ENCODE assay signal across 8 cellular contexts in genomic region chr12:117671734-117672133, GRCh38.
DNase-seq lines count a peak whose midpoint lies in the region; ATAC-seq, FAIRE-seq and TF ChIP-seq lines count a peak whose summit lies in the region.

No MANE protein-coding gene starts in this region.

- peak in 1 of 2 donors; percentile 15 for TF ChIP-seq CTCF in mammary epithelial cell (conservative IDR thresholded peaks at IDR 0.05 in 1 of 2, IDR thresholded peaks at IDR 0.05 in 1 of 2; ENCODE audit: extremely low read depth in 1 of 2, insufficient read depth in 1 of 2, low read depth in 1 of 2, low read length in 2 of 2)
- peak; percentile 84 to 93 (median 86) for TF ChIP-seq CTCF in H1 (IDR thresholded peaks at IDR 0.05; ENCODE audit: control extremely low read depth in 1 of 3, insufficient read depth in 1 of 3, low read depth in 1 of 3, low read length in 3 of 3)
- peak in 1 of 3 experiments; percentile 36 for TF ChIP-seq CTCF in testis (IDR thresholded peaks at IDR 0.05)

- peak; percentile 56 to 79 for DNase-seq in T47D (ENCODE audit: low read depth in 1 of 2, low spot score in 1 of 2)
- no peak for DNase-seq in mammary epithelial cell
- peak; percentile 54 for DNase-seq in NCI-H2171 treated with DMSO at 0.1 percent for 48 hours (lab: John Stamatoyannopoulos, UW)
- peak; percentile 75 to 87 for DNase-seq in H1 (ENCODE audit: low read depth in 1 of 2, low spot score in 2 of 2)
- DNase-seq in testis, result peak; percentile 58
- DNase-seq in inferior parietal cortex (ENCODE audit: extremely low spot score), result no peak

- H3K4me1 ChIP-seq in mammary epithelial cell (ENCODE audit: insufficient read depth, low read length) (no peaks in the 10 kb centered on the region), H1 (replicated peaks in 1 of 4; ENCODE audit: control insufficient read depth in 3 of 4, insufficient read depth in 4 of 4, low read length in 3 of 4) (peaks cover 0 to 4% (median 2%) of the 10 kb centered on the region in 4 experiments; a peak in 3 of 7 replicates), testis (no peaks in the 10 kb centered on the region)

- no peak overlapping the region for H3K4me3 ChIP-seq in mammary epithelial cell (replicated peaks in 1 of 3; ENCODE audit: insufficient read depth in 1 of 3, low read depth in 2 of 3, low read length in 3 of 3)
- no peak overlapping the region for H3K4me3 ChIP-seq in H1 (ENCODE audit: extremely low read depth in 1 of 4, insufficient read depth in 2 of 4, low read depth in 3 of 4, low read length in 4 of 4)
- no peak overlapping the region for H3K4me3 ChIP-seq in testis

- peak; percentile 88 to 95 for TF ChIP-seq RAD21 in H1 (IDR thresholded peaks at IDR 0.05 in 1 of 2, conservative IDR thresholded peaks at IDR 0.05 in 1 of 2; ENCODE audit: low read depth in 2 of 2, low read length in 2 of 2)

- no TSS peak for BruUV-seq in mammary epithelial cell (replicated peaks; lab: Mats Ljungman, UMichigan)

- no peak overlapping the region for H3K56ac ChIP-seq in H1 (replicated peaks; ENCODE audit: insufficient read length, low read depth, low read length)

- no peaks in the 10 kb centered on the region; the same call in 1 of the 2 replicates for H3K23me2 ChIP-seq in H1 (ENCODE audit: low read depth, low read length)

- H3K79me2 ChIP-seq in mammary epithelial cell (ENCODE audit: insufficient read depth, low read length) (no peaks in the 10 kb centered on the region), H1 (ENCODE audit: control insufficient read depth in 1 of 2, insufficient read depth in 2 of 2, low read length in 2 of 2) (no peaks in the 10 kb centered on the region)

- CTCF ChIA-PET in mammary epithelial cell (lab: Charles Lee; ENCODE audit: low non-redundant PET) (no interaction called here), H1 (lab: Charles Lee; ENCODE audit: partially characterized antibody) (interaction anchor here (0.6 to 2.5 kb wide), 29 partner anchors 9 to 459 kb away, joined by 3 to 25 read pairs (median 3); no protein-coding TSS in a partner anchor)

- H2AFZ ChIP-seq in mammary epithelial cell (ENCODE audit: low read depth, low read length) (no peak overlapping the region), H1 (ENCODE audit: low read length) (no peak overlapping the region)

- no peak for TF ChIP-seq EP300 in H1 (IDR thresholded peaks at IDR 0.05; ENCODE audit: borderline replicate concordance in 1 of 2, low read depth in 2 of 2, low read length in 2 of 2)

- intact Hi-C loops in mammary epithelial cell (cut with micrococcal nuclease), result no loop called here
- intact Hi-C loops in testis (cut with DNase I; ENCODE audit: low total_unique reads), result no loop called here

- no peak overlapping the region for H2AK5ac ChIP-seq in H1 (ENCODE audit: low read depth, low read length)

- H3K27ac ChIP-seq in mammary epithelial cell (ENCODE audit: insufficient read depth, low read depth, low read length) (no peak overlapping the region), H1 (ENCODE audit: low read depth, low read length) (no peak overlapping the region), testis (no peak overlapping the region)

- H3K9ac ChIP-seq in mammary epithelial cell (ENCODE audit: insufficient read depth, low read length), result no peak overlapping the region
- H3K9ac ChIP-seq in H1 (replicated peaks in 1 of 4; ENCODE audit: extremely low read depth in 1 of 4, low read depth in 3 of 4, low read length in 3 of 4), result no peak overlapping the region

- 45% methylated on average over 3 of the region's 8 CpGs for WGBS in mammary epithelial cell (ENCODE audit: low coverage, missing lambda C conversion rate)
- WGBS in H1 (ENCODE audit: extremely low coverage in 1 of 2, insufficient coverage in 1 of 2, insufficient read length in 1 of 2, insufficient replicate concordance in 2 of 2, low coverage in 1 of 2, low lambda C conversion rate in 2 of 2, missing lambda C conversion rate in 1 of 2), 2 experiments, result 49% methylated on average over 6 of the region's 8 CpGs; no CpG with 5 or more reads in 1 of the 2 experiments
- WGBS in testis, 2 donors, result 46 to 53% methylated on average over 7 to 8 of the region's 8 CpGs

- H3K36me3 ChIP-seq in mammary epithelial cell (ENCODE audit: insufficient read depth, low read length) (no peaks in the 10 kb centered on the region), H1 (ENCODE audit: control insufficient read depth in 2 of 4, insufficient read depth in 4 of 4, low read length in 3 of 4) (no peaks in the 10 kb centered on the region), testis (ENCODE audit: low read depth, missing control alignments) (no peaks in the 10 kb centered on the region)

- no peak overlapping the region for H3K4ac ChIP-seq in H1 (replicated peaks; ENCODE audit: insufficient read length, low read depth, low read length)

- peak overlapping the region; percentile 42; the same call in 1 of the 2 replicates for H3K18ac ChIP-seq in H1 (ENCODE audit: extremely low read depth, low read length)

- H3K9me3 ChIP-seq in mammary epithelial cell (replicated peaks; ENCODE audit: insufficient read depth, low read length) (peaks cover 11% of the 10 kb centered on the region), H1 (ENCODE audit: insufficient read depth in 2 of 2, low read depth in 1 of 2, low read length in 1 of 2) (no peaks in the 10 kb centered on the region), testis (no peaks in the 10 kb centered on the region)

- H2BK15ac ChIP-seq in H1 (ENCODE audit: low read length), result no peak overlapping the region

- no peak overlapping the region for H2BK120ac ChIP-seq in H1 (replicated peaks; ENCODE audit: low read depth, low read length)

- POLR2A ChIA-PET in H1 (lab: Charles Lee; ENCODE audit: partially characterized antibody), result interaction anchor here (1.0 kb wide), 1 partner anchor 166 kb away, joined by 5 read pairs; no protein-coding TSS in a partner anchor

- no peak overlapping the region for H4K8ac ChIP-seq in H1 (ENCODE audit: extremely low read depth, insufficient read depth, low read length)

- no peak overlapping the region for H4K5ac ChIP-seq in H1 (ENCODE audit: insufficient read length, low read depth, low read length)

- H2BK5ac ChIP-seq in H1 (ENCODE audit: low read depth, low read length), result no peak overlapping the region

- no peaks in the 10 kb centered on the region for H3K79me1 ChIP-seq in H1 (ENCODE audit: low read depth, low read length)

- H2BK20ac ChIP-seq in H1 (ENCODE audit: low read length), result no peak overlapping the region

- no peak overlapping the region for H3K14ac ChIP-seq in H1 (ENCODE audit: insufficient read length)

- no peak overlapping the region for H3K23ac ChIP-seq in H1 (ENCODE audit: insufficient read length)

- no peak for ATAC-seq in HG02970 (IDR thresholded peaks at IDR 0.05; ENCODE audit: low FRiP score, unreplicated experiment)
- ATAC-seq in HG03342 (IDR thresholded peaks at IDR 0.05; ENCODE audit: unreplicated experiment), result no peak

- no peak overlapping the region for H2BK12ac ChIP-seq in H1 (ENCODE audit: low read depth, low read length)

- H3K27me3 ChIP-seq in mammary epithelial cell (ENCODE audit: insufficient read depth, low read length) (no peaks in the 10 kb centered on the region), H1 (replicated peaks in 1 of 4; ENCODE audit: control insufficient read depth in 3 of 4, extremely low read depth in 1 of 4, insufficient read depth in 3 of 4, low read length in 3 of 4) (no peaks in the 10 kb centered on the region), testis (no peaks in the 10 kb centered on the region)

- TF ChIP-seq POLR2A in H1 (IDR thresholded peaks at IDR 0.05; ENCODE audit: control extremely low read depth in 1 of 2, low read depth in 2 of 2, low read length in 2 of 2) (no peak), testis (IDR thresholded peaks at IDR 0.05) (no peak)

- in situ Hi-C loops in T47D (cut with HindIII; ENCODE audit: low pct_unique_long_range_greater_than_20kb, low sequenced_read_pairs) (no loop called here), mammary epithelial cell (cut with MboI; ENCODE audit: low sequenced_read_pairs in 2 of 2) (no loop called here)

- H4K20me1 ChIP-seq in mammary epithelial cell (ENCODE audit: insufficient read depth, low read length), result no peaks in the 10 kb centered on the region
- no peaks in the 10 kb centered on the region for H4K20me1 ChIP-seq in H1 (replicated peaks in 1 of 2; ENCODE audit: control insufficient read depth in 1 of 2, insufficient read depth in 2 of 2, low read length in 2 of 2)

- H4K91ac ChIP-seq in H1 (replicated peaks; ENCODE audit: insufficient read length, low read length), result no peak overlapping the region

- peak; percentile 87 for FAIRE-seq in H1 (lab: Jason Lieb, UNC)

- H3K4me2 ChIP-seq in mammary epithelial cell (ENCODE audit: insufficient read depth, low read depth, low read length), result no peak overlapping the region
- H3K4me2 ChIP-seq in H1 (ENCODE audit: insufficient read depth in 1 of 2, low read depth in 2 of 2, low read length in 2 of 2), result peak overlapping the region in 1 of 2 experiments; percentile 28; a peak in 2 of 4 replicates

- dilution Hi-C loops in mammary epithelial cell (cut with HindIII; ENCODE audit: low sequenced_read_pairs), result loop anchor here (5.0 kb wide), 1 partner anchor 69 kb away; no protein-coding TSS in a partner anchor

TF ChIP-seq in H1, 55 proteins besides CTCF, POLR2A, EP300 and RAD21:
- TF ChIP-seq HDAC2 (IDR thresholded peaks at IDR 0.05; ENCODE audit: borderline replicate concordance in 1 of 2, low read depth in 2 of 2, low read length in 2 of 2) (no peak), ASH2L (IDR thresholded peaks at IDR 0.05; ENCODE audit: low read length) (peak; percentile 29), POU5F1 (IDR thresholded peaks at IDR 0.05; ENCODE audit: low read depth, low read length) (0 out of 2 replicates have a peak, but pooled peaks have one; percentile 5)

Comparison
In these comparisons a context has a peak if more than half of its experiments do, and no peak if none do; other contexts are left out.
1. DNase-seq: peak in T47D (2 of 2), NCI-H2171 treated with DMSO at 0.1 percent for 48 hours (single experiment), H1 (2 of 2) and testis (single experiment); none in mammary epithelial cell (single experiment) and inferior parietal cortex (single experiment).